ENCODE assay signal across 22 cellular contexts in the genomic region with DNA sequence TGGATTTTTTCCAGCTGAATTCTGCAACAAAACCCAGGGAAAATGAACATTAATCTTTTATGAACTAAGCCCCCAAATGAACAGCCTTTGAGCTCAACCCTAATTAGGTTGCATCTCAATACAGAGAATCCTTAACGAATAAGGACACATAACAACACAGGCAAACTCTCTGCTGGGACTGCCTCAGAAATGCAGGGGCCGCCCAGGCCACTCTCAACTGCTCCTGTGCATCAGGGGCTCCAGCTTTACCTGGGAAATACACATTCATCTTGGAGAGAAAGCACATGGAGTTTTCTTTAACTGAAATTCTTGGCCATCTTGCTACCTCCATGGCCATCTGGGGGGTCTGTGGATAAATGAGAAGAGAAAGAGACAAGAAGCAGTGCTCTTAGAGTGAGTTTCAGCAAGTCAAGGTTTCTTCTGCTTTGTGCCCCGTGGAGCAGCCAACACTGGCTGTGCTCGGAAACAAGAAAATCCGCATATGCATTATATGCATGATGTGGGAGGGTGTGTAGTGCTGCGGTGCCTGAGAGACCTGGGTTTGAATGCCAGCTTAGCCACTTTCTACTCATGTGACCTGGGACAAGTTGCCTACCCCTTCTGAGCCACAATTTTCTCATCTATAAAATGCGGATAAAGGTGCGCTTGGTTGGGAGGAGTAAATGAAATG.
DNase-seq lines count a peak whose midpoint lies in the region; ATAC-seq and TF ChIP-seq lines count a peak whose summit lies in the region.
"Had no signal": no experiment of that assay in that cellular context is flagged by ENCODE, and none has a peak within 500 bp of the region (broad histone marks: within the 10 kb centered on the region; RNA-seq: fewer than 3 reads in every experiment).

No MANE protein-coding gene starts in this region.

- H3K27me3 Mint-ChIP-seq in GM23338 (ENCODE audit: insufficient read depth, low read depth, poor library complexity) (peaks cover 6% of the 10 kb centered on the region), WTC11 (ENCODE audit: low read depth) (no peaks in the 10 kb centered on the region; the same call in 1 of the 2 replicates), neural progenitor cell (ENCODE audit: insufficient read depth, low read depth) (peaks cover 8% of the 10 kb centered on the region)

- H2AFZ ChIP-seq in GM23338 (peak overlapping the region; percentile 99; the same call in 1 of the 2 replicates), neural progenitor cell (replicated peaks) (peak overlapping the region; percentile 58)

- peaks cover 17% of the 10 kb centered on the region; the same call in 2 of the 3 replicates for H3K4me1 Mint-ChIP-seq in GM23338
- peaks cover 16% of the 10 kb centered on the region for H3K4me1 Mint-ChIP-seq in WTC11
- peaks cover 17% of the 10 kb centered on the region for H3K4me1 Mint-ChIP-seq in neural progenitor cell
- H3K4me1 Mint-ChIP-seq: CD14-positive monocyte had no signal

- H3K36me3 ChIP-seq in GM23338 (ENCODE audit: insufficient read depth) (no peaks in the 10 kb centered on the region), iPS-20b (ENCODE audit: insufficient read depth, low read depth, low read length) (no peaks in the 10 kb centered on the region), neural progenitor cell (no peaks in the 10 kb centered on the region)
- H3K36me3 ChIP-seq: BE2C; BLaER1 treated with 17β-estradiol and CSF1 and Interleukin-3, amounts not matched to agents 10 nM and 100 nM had no signal

- ATAC-seq in GM23338 = peak; percentile 78
- ATAC-seq in WTC11 = peak; percentile 70
- ATAC-seq in GM19395 (IDR thresholded peaks at IDR 0.05; ENCODE audit: unreplicated experiment) = no peak
- ATAC-seq: A549, HCT116 had no signal

- H3K9me3 ChIP-seq in iPS-20b (ENCODE audit: insufficient read depth, low read depth, low read length) (no peaks in the 10 kb centered on the region), neural progenitor cell (ENCODE audit: low read depth) (no peaks in the 10 kb centered on the region)
- H3K9me3 ChIP-seq: A549; BE2C; BLaER1 treated with 17β-estradiol and CSF1 and Interleukin-3, amounts not matched to agents 10 nM and 100 nM had no signal

- H3K4me2 ChIP-seq in GM23338 (peak overlapping the region; percentile 28; the same call in 1 of the 2 replicates), neural progenitor cell (no peak overlapping the region)
- H3K4me2 ChIP-seq: A549; BLaER1 treated with 17β-estradiol and CSF1 and Interleukin-3, amounts not matched to agents 10 nM and 100 nM had no signal

- no peak for TF ChIP-seq CTCF in GM23338 (conservative IDR thresholded peaks at IDR 0.05; ENCODE audit: low read depth in 2 of 2)
- no peak for TF ChIP-seq CTCF in WTC11 (IDR thresholded peaks at IDR 0.05)
- no peak for TF ChIP-seq CTCF in neural progenitor cell (IDR thresholded peaks at IDR 0.05)
- TF ChIP-seq CTCF in GM10266 (IDR thresholded peaks at IDR 0.05; ENCODE audit: control insufficient read depth, insufficient read depth, low read depth, missing control alignments) = no peak

- peak; percentile 24 for DNase-seq in GM23338 (ENCODE audit: low spot score)
- no peak for DNase-seq in WTC11 (ENCODE audit: low spot score)
- no peak for DNase-seq in neural progenitor cell (ENCODE audit: low spot score)
- no peak for DNase-seq in NCI-H345 (lab: John Stamatoyannopoulos, UW)
- no peak for DNase-seq in GM10266 (ENCODE audit: extremely low spot score)
- DNase-seq: 8988T; ACHN; AML-193; BE2C; CD4-positive, alpha-beta T cell; CD8-positive, alpha-beta memory T cell; DMS 273 treated with DMSO at 0.1 percent for 48 hours; DMS79; EL; GDM1; H9 had no signal

- H3K36me3 Mint-ChIP-seq in GM23338 (ENCODE audit: low read depth) (no peaks in the 10 kb centered on the region), WTC11 (no peaks in the 10 kb centered on the region), neural progenitor cell (no peaks in the 10 kb centered on the region)
- H3K36me3 Mint-ChIP-seq: CD14-positive monocyte; CD8-positive, alpha-beta memory T cell had no signal

- POLR2A ChIA-PET in WTC11 (lab: Charles Lee) = no interaction called here

- H3K27ac Mint-ChIP-seq in GM23338 (no peak overlapping the region), WTC11 (no peak overlapping the region), neural progenitor cell (no peak overlapping the region)
- H3K27ac Mint-ChIP-seq: CD14-positive monocyte; CD4-positive, alpha-beta T cell; CD8-positive, alpha-beta memory T cell had no signal

- peaks cover 11% of the 10 kb centered on the region for H3K4me1 ChIP-seq in GM23338 (ENCODE audit: insufficient read depth)
- H3K4me1 ChIP-seq in iPS-20b (ENCODE audit: insufficient read depth, low read length) = no peaks in the 10 kb centered on the region; the same call in 1 of the 2 replicates
- peaks cover 26% of the 10 kb centered on the region for H3K4me1 ChIP-seq in neural progenitor cell
- H3K4me1 ChIP-seq: A549, BE2C had no signal

- CTCF ChIA-PET in WTC11 (lab: Charles Lee) = interaction anchor here (0.6 to 1.1 kb wide), 2 partner anchors 25 to 50 kb away, joined by 4 to 5 read pairs; no protein-coding TSS in a partner anchor

- no peaks in the 10 kb centered on the region for H4K20me1 ChIP-seq in GM23338 (replicated peaks; ENCODE audit: insufficient read depth)
- no peaks in the 10 kb centered on the region for H4K20me1 ChIP-seq in neural progenitor cell (ENCODE audit: low read depth)
- H4K20me1 ChIP-seq: BLaER1 treated with 17β-estradiol and CSF1 and Interleukin-3, amounts not matched to agents 10 nM and 100 nM had no signal

- no peak overlapping the region for H3K4me3 Mint-ChIP-seq in GM23338
- no peak overlapping the region for H3K4me3 Mint-ChIP-seq in WTC11
- H3K4me3 Mint-ChIP-seq in neural progenitor cell = no peak overlapping the region
- H3K4me3 Mint-ChIP-seq: CD4-positive, alpha-beta T cell; CD8-positive, alpha-beta memory T cell had no signal

- H3K27ac ChIP-seq in GM23338 (ENCODE audit: low read depth) (no peak overlapping the region; the same call in 1 of the 2 replicates), iPS-20b (ENCODE audit: low read length) (no peak overlapping the region), neural progenitor cell (no peak overlapping the region)
- H3K27ac ChIP-seq: A549; BLaER1 treated with 17β-estradiol and CSF1 and Interleukin-3, amounts not matched to agents 10 nM and 100 nM had no signal

- H3K9ac ChIP-seq in iPS-20b (ENCODE audit: low read depth, low read length) (peak overlapping the region; percentile 9; the same call in 1 of the 2 replicates), neural progenitor cell (no peak overlapping the region)
- H3K9ac ChIP-seq: BLaER1 treated with 17β-estradiol and CSF1 and Interleukin-3, amounts not matched to agents 10 nM and 100 nM had no signal

- no peaks in the 10 kb centered on the region for H3K9me3 Mint-ChIP-seq in GM23338
- H3K9me3 Mint-ChIP-seq in WTC11 = peaks cover 3% of the 10 kb centered on the region
- H3K9me3 Mint-ChIP-seq in neural progenitor cell = no peaks in the 10 kb centered on the region
- H3K9me3 Mint-ChIP-seq: CD4-positive, alpha-beta T cell had no signal

- H3F3A ChIP-seq in GM23338 (replicated peaks; ENCODE audit: low read depth) (no peaks in the 10 kb centered on the region), neural progenitor cell (ENCODE audit: low read depth) (no peaks in the 10 kb centered on the region)

- no peaks in the 10 kb centered on the region for H3K9me2 ChIP-seq in GM23338 (ENCODE audit: insufficient read depth)

- no peaks in the 10 kb centered on the region for H3K79me2 ChIP-seq in GM23338 (replicated peaks; ENCODE audit: insufficient read depth)
- H3K79me2 ChIP-seq in neural progenitor cell (ENCODE audit: low read depth) = no peaks in the 10 kb centered on the region

- H3K4me3 ChIP-seq in GM23338 (no peak overlapping the region), iPS-20b (ENCODE audit: low read length) (no peak overlapping the region), neural progenitor cell (no peak overlapping the region)
- H3K4me3 ChIP-seq: A549; BLaER1 treated with 17β-estradiol and CSF1 and Interleukin-3, amounts not matched to agents 10 nM and 100 nM had no signal

- no peaks in the 10 kb centered on the region for H3K27me3 ChIP-seq in GM23338 (ENCODE audit: insufficient read depth)
- no peaks in the 10 kb centered on the region for H3K27me3 ChIP-seq in iPS-20b (ENCODE audit: insufficient read depth, low read length)
- H3K27me3 ChIP-seq in neural progenitor cell = no peaks in the 10 kb centered on the region
- H3K27me3 ChIP-seq: BE2C; BLaER1 treated with 17β-estradiol and CSF1 and Interleukin-3, amounts not matched to agents 10 nM and 100 nM had no signal

TF ChIP-seq in GM23338, 12 proteins besides CTCF, POLR2A, EP300 and RAD21:
- no peak for TF ChIP-seq NANOG (IDR thresholded peaks at IDR 0.05; ENCODE audit: borderline replicate concordance)
- no peak for TF ChIP-seq ZNF114 (CRISPR knock-in tag; IDR thresholded peaks at IDR 0.05)
- TF ChIP-seq CREB1 (CRISPR knock-in tag; IDR thresholded peaks at IDR 0.05; ENCODE audit: low read depth) = no peak

TF ChIP-seq in WTC11, 78 proteins besides CTCF, POLR2A, EP300 and RAD21:
- TF ChIP-seq ZNF263 (CRISPR knock-in tag; IDR thresholded peaks at IDR 0.05; ENCODE audit: low read depth) (no peak), FOXK1 (CRISPR knock-in tag; IDR thresholded peaks at IDR 0.05) (no peak), NFYB (CRISPR knock-in tag; conservative IDR thresholded peaks at IDR 0.05; ENCODE audit: low read depth) (no peak), ZNF396 (CRISPR knock-in tag; IDR thresholded peaks at IDR 0.05; ENCODE audit: borderline replicate concordance) (no peak)
- TF ChIP-seq, protein P1, sequence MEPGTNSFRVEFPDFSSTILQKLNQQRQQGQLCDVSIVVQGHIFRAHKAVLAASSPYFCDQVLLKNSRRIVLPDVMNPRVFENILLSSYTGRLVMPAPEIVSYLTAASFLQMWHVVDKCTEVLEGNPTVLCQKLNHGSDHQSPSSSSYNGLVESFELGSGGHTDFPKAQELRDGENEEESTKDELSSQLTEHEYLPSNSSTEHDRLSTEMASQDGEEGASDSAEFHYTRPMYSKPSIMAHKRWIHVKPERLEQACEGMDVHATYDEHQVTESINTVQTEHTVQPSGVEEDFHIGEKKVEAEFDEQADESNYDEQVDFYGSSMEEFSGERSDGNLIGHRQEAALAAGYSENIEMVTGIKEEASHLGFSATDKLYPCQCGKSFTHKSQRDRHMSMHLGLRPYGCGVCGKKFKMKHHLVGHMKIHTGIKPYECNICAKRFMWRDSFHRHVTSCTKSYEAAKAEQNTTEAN (CRISPR knock-in tag; IDR thresholded peaks at IDR 0.05) = no peak
